In the genomic region with DNA sequence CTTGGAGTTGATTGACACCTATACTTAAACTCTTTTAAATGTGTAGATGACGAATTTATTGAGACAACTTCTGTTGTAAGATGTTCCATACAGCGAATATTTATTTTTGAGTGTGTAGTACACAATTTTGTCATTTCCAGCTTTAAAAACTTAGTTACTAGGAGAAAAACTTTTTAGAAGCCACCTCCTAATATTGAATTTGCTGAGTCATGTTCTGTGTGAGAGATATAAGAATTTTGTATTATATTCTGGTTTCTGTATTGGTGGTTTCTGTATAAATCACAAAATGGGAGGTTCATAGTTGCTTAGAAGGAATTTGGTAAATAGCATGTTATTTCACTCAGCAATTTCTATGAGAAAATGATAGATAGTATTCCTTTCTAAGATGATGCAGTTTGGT, we compare ENCODE assay signal across 27 cellular contexts.
"Had no signal": no experiment of that assay in that cellular context is flagged by ENCODE, and none has a peak within 500 bp of the region (broad histone marks: within the 10 kb centered on the region; RNA-seq: fewer than 3 reads in every experiment).

No MANE protein-coding gene starts in this region.

- ATAC-seq: foreskin keratinocyte; gastroesophageal sphincter; heart left ventricle; left lobe of liver; natural killer cell; sciatic nerve; stimulated activated naive CD8-positive, alpha-beta T cell treated with anti-CD3 and anti-CD28 coated beads, Interleukin-15, amount 100 ng/mL, for 72 hours; upper lobe of right lung had no signal

- H3K9me3 ChIP-seq: gastroesophageal sphincter, heart left ventricle, ovary, suprapubic skin, transverse colon, upper lobe of right lung, uterus had no signal

- H3K4me3 ChIP-seq: dorsolateral prefrontal cortex, gastroesophageal sphincter, heart left ventricle, hepatocyte, lung, ovary, smooth muscle cell, suprapubic skin, transverse colon, upper lobe of right lung, uterus had no signal

- H3K4me2 ChIP-seq: hepatocyte, smooth muscle cell had no signal

- H3K27me3 ChIP-seq: dorsolateral prefrontal cortex, foreskin keratinocyte, gastroesophageal sphincter, heart left ventricle, hepatocyte, ovary, suprapubic skin, transverse colon, upper lobe of right lung, uterus had no signal

- H3K4me1 ChIP-seq: transverse colon, upper lobe of right lung, uterus had no signal

- H2AFZ ChIP-seq: hepatocyte had no signal

- H3K27ac ChIP-seq: dorsolateral prefrontal cortex, foreskin keratinocyte, gastroesophageal sphincter, heart left ventricle, hepatocyte, ovary, suprapubic skin, transverse colon, upper lobe of right lung, uterus had no signal

- FAIRE-seq: kidney had no signal

- H3K36me3 ChIP-seq: gastroesophageal sphincter, heart left ventricle, ovary, suprapubic skin, transverse colon, upper lobe of right lung, uterus had no signal

- DNase-seq: cortex of kidney; dorsolateral prefrontal cortex; effector CD4-positive, alpha-beta T cell; foreskin keratinocyte; heart left ventricle; kidney; natural killer cell; occipital lobe; ovary; posterior cingulate gyrus; retina; stimulated activated CD4-positive, alpha-beta T cell treated with anti-CD3 and anti-CD28 coated beads, Interleukin-12 subunit alpha, Interleukin-12 subunit beta, amount 100 ng/mL, for 4 hours; stimulated activated CD4-positive, alpha-beta T cell treated with anti-CD3 and anti-CD28 coated beads, Interleukin-1b, Interleukin-23, amount 100 ng/mL, for 48 hours; stimulated activated CD4-positive, alpha-beta T cell treated with anti-CD3 and anti-CD28 coated beads, Interleukin-4, amount 100 ng/mL, for 1 hour; stimulated activated CD8-positive, alpha-beta memory T cell treated with anti-CD3 and anti-CD28 coated beads, Interleukin-4, amount 100 ng/mL, for 48 hours; stimulated activated naive CD4-positive, alpha-beta T cell; stimulated activated naive CD8-positive, alpha-beta T cell treated with anti-CD3 and anti-CD28 coated beads, Interleukin-15, amount 100 ng/mL, for 72 hours; transverse colon; upper lobe of right lung; uterus had no signal

- H3K79me2 ChIP-seq: hepatocyte had no signal
